Comparison of ENCODE assay signal across 8 cellular contexts in the genomic region with DNA sequence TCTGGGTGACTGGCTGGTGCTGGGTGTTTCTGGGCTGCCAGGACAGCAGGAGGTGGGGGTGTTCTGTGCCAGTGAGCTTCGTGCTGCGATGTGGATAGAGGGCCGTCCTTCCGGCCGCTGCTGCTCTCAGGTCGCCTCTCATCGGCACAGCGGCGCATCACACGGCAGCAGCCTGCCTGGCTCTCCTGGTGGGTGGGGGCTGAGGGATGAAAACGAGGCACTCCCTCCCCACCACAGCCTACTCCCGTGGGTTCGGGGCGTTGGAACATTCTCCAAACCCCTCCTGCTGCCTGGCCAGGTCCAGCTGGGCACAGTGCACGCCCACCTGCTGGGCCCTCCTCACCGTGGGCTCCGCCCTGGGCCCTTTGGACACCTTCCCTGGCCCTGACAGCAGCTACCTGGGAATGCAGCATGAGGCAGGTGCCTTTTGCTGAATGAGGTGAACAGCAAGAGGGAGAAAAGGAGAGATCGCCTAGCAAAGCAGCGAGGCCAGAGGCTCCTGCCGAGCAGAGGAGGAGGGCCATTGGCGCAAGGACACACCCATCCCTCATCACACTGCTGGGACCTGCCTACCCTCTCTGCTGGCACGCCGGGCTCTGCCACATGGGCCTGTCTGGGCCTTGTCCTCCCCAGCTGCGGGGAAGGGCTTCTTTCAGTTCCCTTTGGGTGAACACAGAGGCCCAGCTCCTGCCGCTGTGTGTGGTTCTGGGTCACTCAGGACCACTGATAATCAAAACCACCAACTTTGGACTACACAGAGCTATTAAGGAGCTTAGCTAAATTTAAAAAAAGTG. TPM values are rescaled to one million over a fixed set of nuclear protein-coding genes. Genes with fewer than 3 reads are reported as not detected.
DNase-seq lines count a peak whose midpoint lies in the region; ATAC-seq and TF ChIP-seq lines count a peak whose summit lies in the region.
"Had no signal": no experiment of that assay in that cellular context is flagged by ENCODE, and none has a peak within 500 bp of the region (broad histone marks: within the 10 kb centered on the region; RNA-seq: fewer than 3 reads in every experiment).

No MANE protein-coding gene starts in this region.

- WGBS in esophagus muscularis mucosa, result 80% methylated on average over 15 of the region's 25 CpGs

- no peak for TF ChIP-seq POLR2A in esophagus muscularis mucosa (IDR thresholded peaks at IDR 0.05; ENCODE audit: low read depth)

- no peaks in the 10 kb centered on the region for H3K36me3 ChIP-seq in esophagus muscularis mucosa

- no peak overlapping the region for H3K4me3 Mint-ChIP-seq in stimulated activated naive CD8-positive, alpha-beta T cell treated with anti-CD3 and anti-CD28 coated beads, Interleukin-15, amount 100 ng/mL, for 72 hours

- no peak overlapping the region for H3K27ac Mint-ChIP-seq in stimulated activated naive CD8-positive, alpha-beta T cell treated with anti-CD3 and anti-CD28 coated beads, Interleukin-15, amount 100 ng/mL, for 72 hours

- TF ChIP-seq EP300 in esophagus muscularis mucosa (IDR thresholded peaks at IDR 0.05), result no peak

- peaks cover 44 to 65% (median 49%) of the 10 kb centered on the region in 4 donors for H3K4me1 ChIP-seq in esophagus muscularis mucosa

- DNase-seq in MV-4-11 (lab: John Stamatoyannopoulos, UW), result peak; percentile 91
- no peak for DNase-seq in esophagus muscularis mucosa (ENCODE audit: extremely low spot score)
- no peak for DNase-seq in stimulated activated naive CD8-positive, alpha-beta T cell treated with anti-CD3 and anti-CD28 coated beads, Interleukin-15, amount 100 ng/mL, for 72 hours
- no peak for DNase-seq in NCI-H82 treated with DMSO at 0.1 percent for 48 hours (lab: John Stamatoyannopoulos, UW; ENCODE audit: unreplicated experiment)
- DNase-seq in NCI-H1694 (lab: John Stamatoyannopoulos, UW), result no peak

- H3K27ac ChIP-seq in esophagus muscularis mucosa (replicated peaks in 1 of 4), result peak overlapping the region; percentile 11 to 75 (median 58)
- H3K27ac ChIP-seq: SK-N-MC had no signal

- TF ChIP-seq CTCF in esophagus muscularis mucosa (IDR thresholded peaks at IDR 0.05), result no peak

- ATAC-seq in GM18870 (IDR thresholded peaks at IDR 0.05; ENCODE audit: unreplicated experiment), result peak; percentile 33
- ATAC-seq in HG02588 (IDR thresholded peaks at IDR 0.05; ENCODE audit: unreplicated experiment), result peak; percentile 54
- ATAC-seq in stimulated activated naive CD8-positive, alpha-beta T cell treated with anti-CD3 and anti-CD28 coated beads, Interleukin-15, amount 100 ng/mL, for 72 hours, result no peak

- H3K9me3 Mint-ChIP-seq in stimulated activated naive CD8-positive, alpha-beta T cell treated with anti-CD3 and anti-CD28 coated beads, Interleukin-15, amount 100 ng/mL, for 72 hours, result no peaks in the 10 kb centered on the region

- no peaks in the 10 kb centered on the region for H3K27me3 ChIP-seq in esophagus muscularis mucosa

- no peaks in the 10 kb centered on the region for H3K9me3 ChIP-seq in esophagus muscularis mucosa

- intact Hi-C loops in esophagus muscularis mucosa (cut with DNase I), result no loop called here

- H3K4me3 ChIP-seq in esophagus muscularis mucosa, result no peak overlapping the region
- H3K4me3 ChIP-seq: SK-N-MC had no signal

- H3K4me1 Mint-ChIP-seq in stimulated activated naive CD8-positive, alpha-beta T cell treated with anti-CD3 and anti-CD28 coated beads, Interleukin-15, amount 100 ng/mL, for 72 hours, result peaks cover 2% of the 10 kb centered on the region

- no peaks in the 10 kb centered on the region for H3K27me3 Mint-ChIP-seq in stimulated activated naive CD8-positive, alpha-beta T cell treated with anti-CD3 and anti-CD28 coated beads, Interleukin-15, amount 100 ng/mL, for 72 hours

RNA-seq across cellular contexts. Expression of gene INPP5A, which starts 33.4 kb away (rescaled TPM):
- 100 to 1,000 TPM; 234 to 301 (median 245) TPM for total RNA-seq in esophagus muscularis mucosa
